Comparison of ENCODE assay signal across 29 cellular contexts in genomic region chr3:118036215-118036614, GRCh38.
"Had no signal": no experiment of that assay in that cellular context is flagged by ENCODE, and none has a peak within 500 bp of the region (broad histone marks: within the 10 kb centered on the region; RNA-seq: fewer than 3 reads in every experiment).

No MANE protein-coding gene starts in this region.

- H3K4me1 ChIP-seq: adrenal gland, ascending aorta, body of pancreas had no signal

- H3K27ac ChIP-seq: adrenal gland, ascending aorta, body of pancreas, brain microvascular endothelial cell, cardiac muscle cell had no signal

- H3K27me3 ChIP-seq: adrenal gland, ascending aorta, body of pancreas, brain microvascular endothelial cell, cardiac muscle cell had no signal

- H3K4me3 ChIP-seq: adrenal gland, ascending aorta, body of pancreas, cardiac muscle cell had no signal

- DNase-seq: activated effector memory CD4-positive, alpha-beta T cell treated with anti-CD3 and anti-CD28 coated beads, Interleukin-2, amount 50 U/mL, for 16 hours; activated effector memory CD4-positive, alpha-beta T cell treated with Interleukin-2 at 50 U/mL for 16 hours; activated gamma-delta T cell; activated gamma-delta T cell treated with Interleukin-2 at 50 U/mL for 16 hours; activated naive CD4-positive, alpha-beta T cell; activated naive CD4-positive, alpha-beta T cell treated with anti-CD3 and anti-CD28 coated beads for 36 hours; activated naive CD4-positive, alpha-beta T cell treated with anti-CD3 and anti-CD28 coated beads, Interleukin-2, amount 10 ng/mL, durations not matched to agents 7 days and 5 days; activated naive CD4-positive, alpha-beta T cell treated with anti-CD3 and anti-CD28 coated beads, Interleukin-2, amount 50 U/mL, for 16 hours; activated naive CD4-positive, alpha-beta T cell treated with Interleukin-2 at 50 U/mL for 16 hours; activated naive CD8-positive, alpha-beta T cell treated with anti-CD3 and anti-CD28 coated beads for 36 hours; activated naive CD8-positive, alpha-beta T cell treated with anti-CD3 and anti-CD28 coated beads, Interleukin-2, amount 10 ng/mL, durations not matched to agents 7 days and 5 days; activated naive CD8-positive, alpha-beta T cell treated with anti-CD3 and anti-CD28 coated beads, Interleukin-2, amount 50 U/mL, for 24 hours; activated T-cell treated with anti-CD3 and anti-CD28 coated beads, Interleukin-2, amount 50 U/mL, for 1 hour; activated T-cell treated with anti-CD3 and anti-CD28 coated beads, Interleukin-2, amount 50 U/mL, for 24 hours; activated T-cell treated with anti-CD3 and anti-CD28 coated beads, Interleukin-2, amount 50 U/mL, for 4 hours; activated T-cell treated with anti-CD3 and anti-CD28 coated beads, Interleukin-2, amount 50 U/mL, for 48 hours; activated T-cell treated with anti-CD3 and anti-CD28 coated beads, Interleukin-2, amount 50 U/mL, for 72 hours; adrenal gland; amniotic stem cell; amygdala; anterior cingulate cortex; aorta; body of pancreas; brain microvascular endothelial cell; caudate nucleus; central memory CD4-positive, alpha-beta T cell; cerebellar nuclear complex had no signal

- H3K36me3 ChIP-seq: adrenal gland, ascending aorta, brain microvascular endothelial cell, cardiac muscle cell had no signal
